8 cellular contexts compared by ENCODE assay signal in genomic region chrX:41923925-41924693, GRCh38. TPM values are rescaled to one million over a fixed set of nuclear protein-coding genes. Genes with fewer than 3 reads are reported as not detected.
DNase-seq lines count a peak whose midpoint lies in the region; ATAC-seq, FAIRE-seq and TF ChIP-seq lines count a peak whose summit lies in the region.

No MANE protein-coding gene starts in this region.

- intact Hi-C loops in activated T-helper 2 cell treated with anti-CD3 and anti-CD28 coated beads, Interferon-gamma antibody, Interleukin-2, Interleukin-4, amounts not matched to agents 10 μg/mL and 5 μg/mL and 100 μg/mL, durations not matched to agents 14 hours and 24 hours and 36 hours (cut with micrococcal nuclease) = loop anchor here (2.0 to 5.0 kb wide), 4 partner anchors 15 to 205 kb away; no protein-coding TSS in a partner anchor

- peak overlapping the region; percentile 66 to 73 for H3K4me3 ChIP-seq in foreskin fibroblast (ENCODE audit: low read depth in 1 of 2, low read length in 2 of 2)

- H3K36me3 Mint-ChIP-seq in activated T-helper 2 cell treated with anti-CD3 and anti-CD28 coated beads, Interferon-gamma antibody, Interleukin-2, Interleukin-4, amounts not matched to agents 10 μg/mL and 5 μg/mL and 100 μg/mL, durations not matched to agents 14 hours and 24 hours and 36 hours (ENCODE audit: low read depth) = peaks cover 4% of the 10 kb centered on the region
- no peaks in the 10 kb centered on the region for H3K36me3 Mint-ChIP-seq in neural crest cell (ENCODE audit: low read depth)

- no peaks in the 10 kb centered on the region for H3K27me3 Mint-ChIP-seq in activated T-helper 2 cell treated with anti-CD3 and anti-CD28 coated beads, Interferon-gamma antibody, Interleukin-2, Interleukin-4, amounts not matched to agents 10 μg/mL and 5 μg/mL and 100 μg/mL, durations not matched to agents 14 hours and 24 hours and 36 hours (ENCODE audit: low read depth)
- H3K27me3 Mint-ChIP-seq in neural crest cell (ENCODE audit: low read depth) = no peaks in the 10 kb centered on the region

- H3K4me1 Mint-ChIP-seq in activated T-helper 2 cell treated with anti-CD3 and anti-CD28 coated beads, Interferon-gamma antibody, Interleukin-2, Interleukin-4, amounts not matched to agents 10 μg/mL and 5 μg/mL and 100 μg/mL, durations not matched to agents 14 hours and 24 hours and 36 hours (ENCODE audit: low read depth) = peaks cover 32% of the 10 kb centered on the region
- H3K4me1 Mint-ChIP-seq in neural crest cell = peaks cover 18% of the 10 kb centered on the region

- no peak for ATAC-seq in HG03521 (IDR thresholded peaks at IDR 0.05; ENCODE audit: unreplicated experiment)

- peak overlapping the region; percentile 38 for H3K27ac Mint-ChIP-seq in activated T-helper 2 cell treated with anti-CD3 and anti-CD28 coated beads, Interferon-gamma antibody, Interleukin-2, Interleukin-4, amounts not matched to agents 10 μg/mL and 5 μg/mL and 100 μg/mL, durations not matched to agents 14 hours and 24 hours and 36 hours
- H3K27ac Mint-ChIP-seq in neural crest cell (ENCODE audit: unreplicated experiment) = peak overlapping the region; percentile 91

- no peaks in the 10 kb centered on the region for H3K9me3 Mint-ChIP-seq in activated T-helper 2 cell treated with anti-CD3 and anti-CD28 coated beads, Interferon-gamma antibody, Interleukin-2, Interleukin-4, amounts not matched to agents 10 μg/mL and 5 μg/mL and 100 μg/mL, durations not matched to agents 14 hours and 24 hours and 36 hours
- no peaks in the 10 kb centered on the region for H3K9me3 Mint-ChIP-seq in neural crest cell

- peak overlapping the region; percentile 68 for H3K27ac ChIP-seq in 22Rv1

- DNase-seq in GM18507 (ENCODE audit: extremely low spot score, insufficient read length, low read depth) (no peak), NCI-H510A (lab: John Stamatoyannopoulos, UW) (peak; percentile 36), foreskin fibroblast (peak in 1 of 2 donors; percentile 51), neural crest cell (ENCODE audit: low read depth, low spot score) (no peak), NCI-H2029 (lab: John Stamatoyannopoulos, UW) (no peak)
- DNase-seq in activated T-helper 2 cell treated with anti-CD3 and anti-CD28 coated beads, Interferon-gamma antibody, Interleukin-2, Interleukin-4, amounts not matched to agents 10 μg/mL and 5 μg/mL and 100 μg/mL, durations not matched to agents 14 hours and 24 hours and 36 hours (ENCODE audit: low spot score) = no peak

- TF ChIP-seq CTCF in 22Rv1 (IDR thresholded peaks at IDR 0.05) (no peak), foreskin fibroblast (IDR thresholded peaks at IDR 0.05; ENCODE audit: low read depth, low read length) (no peak), neural crest cell (conservative IDR thresholded peaks at IDR 0.05) (no peak)

- peak; percentile 83 for FAIRE-seq in GM18507 (lab: Jason Lieb, UNC)

- peak overlapping the region; percentile 83 for H3K4me3 Mint-ChIP-seq in activated T-helper 2 cell treated with anti-CD3 and anti-CD28 coated beads, Interferon-gamma antibody, Interleukin-2, Interleukin-4, amounts not matched to agents 10 μg/mL and 5 μg/mL and 100 μg/mL, durations not matched to agents 14 hours and 24 hours and 36 hours (ENCODE audit: low read depth)
- peak overlapping the region; percentile 95 for H3K4me3 Mint-ChIP-seq in neural crest cell

RNA-seq across cellular contexts. Expression of gene CASK, which starts 0.8 kb away (rescaled TPM):
- total RNA-seq in activated T-helper 2 cell treated with anti-CD3 and anti-CD28 coated beads, Interferon-gamma antibody, Interleukin-2, Interleukin-4, amounts not matched to agents 10 μg/mL and 5 μg/mL and 100 μg/mL, durations not matched to agents 14 hours and 24 hours and 36 hours = 18.6 and 19.4 TPM in 2 replicates
- total RNA-seq in neural crest cell = 57.8 and 63.4 TPM in 2 replicates
